1 cellular context compared by ENCODE assay signal in genomic region chr5:30849801-30850370, GRCh38.
TF ChIP-seq lines count a peak whose summit lies in the region.

No MANE protein-coding gene starts in this region.

TF ChIP-seq in IMR-90, 13 proteins besides CTCF, POLR2A, EP300 and RAD21 (continued from another document):
- no peak for TF ChIP-seq FOS (IDR thresholded peaks at IDR 0.05; ENCODE audit: low read depth, low read length)
- TF ChIP-seq MXI1 (IDR thresholded peaks at IDR 0.05; ENCODE audit: borderline replicate concordance, low read depth, low read length), result no peak
- TF ChIP-seq CEBPB (IDR thresholded peaks at IDR 0.05; ENCODE audit: low read depth, low read length), result no peak
